ENCODE assay signal across 8 cellular contexts in genomic region chr15:57866149-57866736, GRCh38.
DNase-seq lines count a peak whose midpoint lies in the region; ATAC-seq, FAIRE-seq and TF ChIP-seq lines count a peak whose summit lies in the region.

No MANE protein-coding gene starts in this region.

- H3K18ac ChIP-seq in IMR-90 (ENCODE audit: low read depth, low read length): no peak overlapping the region

- POLR2A ChIA-PET in IMR-90 (lab: Charles Lee; ENCODE audit: unreplicated experiment): no interaction called here
- POLR2A ChIA-PET in activated naive CD8-positive, alpha-beta T cell treated with anti-CD3 and anti-CD28 coated beads, Interleukin-2, amount 10 ng/mL, durations not matched to agents 7 days and 5 days (lab: Charles Lee): interaction anchor here (0.6 kb wide), 1 partner anchor 200 kb away, joined by 3 read pairs; no protein-coding TSS in a partner anchor

- no peak overlapping the region for H3K23ac ChIP-seq in IMR-90 (ENCODE audit: low read depth, low read length)

- TF ChIP-seq CTCF in IMR-90 (conservative IDR thresholded peaks at IDR 0.05; ENCODE audit: low read depth, low read length): peak; percentile 63
- peak; percentile 66 for TF ChIP-seq CTCF in hepatocyte (IDR thresholded peaks at IDR 0.05; ENCODE audit: poor library complexity)

- peak; percentile 3 for FAIRE-seq in G401.6 (lab: Jason Lieb, UNC)

- H3K79me1 ChIP-seq in IMR-90 (ENCODE audit: low read depth in 1 of 2, low read length in 2 of 2): no peaks in the 10 kb centered on the region

- H2BK15ac ChIP-seq in IMR-90 (ENCODE audit: low read depth, low read length): no peak overlapping the region

- dilution Hi-C loops in IMR-90 (cut with HindIII; ENCODE audit: low sequenced_read_pairs, unreplicated experiment): no loop called here

- no peak overlapping the region for H3K4me2 ChIP-seq in IMR-90 (ENCODE audit: low read depth, low read length)
- no peak overlapping the region for H3K4me2 ChIP-seq in hepatocyte

- H3K9ac ChIP-seq in IMR-90 (ENCODE audit: low read depth, low read length): no peak overlapping the region

- BruUV-seq in IMR-90 (replicated peaks; lab: Mats Ljungman, UMichigan): no TSS peak

- TF ChIP-seq RAD21 in IMR-90 (IDR thresholded peaks at IDR 0.05; ENCODE audit: low read length): peak; percentile 45

- H3K4me3 ChIP-seq in IMR-90 (ENCODE audit: insufficient read depth, low read depth, low read length): no peak overlapping the region
- H3K4me3 ChIP-seq in SJCRH30: no peak overlapping the region
- H3K4me3 ChIP-seq in hepatocyte: no peak overlapping the region

- no CpG with 5 or more reads among the region's 7 CpGs for WGBS in IMR-90 (ENCODE audit: extremely low coverage in 2 of 2, insufficient read length in 1 of 2), 2 experiments
- WGBS in hepatocyte (ENCODE audit: low lambda C conversion rate, missing lambda C conversion rate): 35% methylated on average over 7 of the region's 7 CpGs

- H2AK9ac ChIP-seq in IMR-90 (replicated peaks; ENCODE audit: low read depth, low read length, poor library complexity): no peak overlapping the region

- H2BK5ac ChIP-seq in IMR-90 (ENCODE audit: low read depth, low read length, poor library complexity, severe bottlenecking): no peak overlapping the region

- H3K27ac Mint-ChIP-seq in activated naive CD8-positive, alpha-beta T cell treated with anti-CD3 and anti-CD28 coated beads, Interleukin-2, amount 10 ng/mL, durations not matched to agents 7 days and 5 days: no peak overlapping the region

- H3K36me3 ChIP-seq in IMR-90 (ENCODE audit: control insufficient read depth, insufficient read depth, low read length): no peaks in the 10 kb centered on the region
- no peaks in the 10 kb centered on the region for H3K36me3 ChIP-seq in SJCRH30
- H3K36me3 ChIP-seq in hepatocyte (replicated peaks; ENCODE audit: insufficient read depth, low read depth): no peaks in the 10 kb centered on the region

- in situ Hi-C loops in IMR-90 (cut with MboI; ENCODE audit: low sequenced_read_pairs): loop anchor here (10.0 kb wide), 3 partner anchors 201 to 309 kb away; no protein-coding TSS in a partner anchor

- no peak overlapping the region for H3K14ac ChIP-seq in IMR-90 (replicated peaks; ENCODE audit: low read depth, low read length)

- no peak overlapping the region for H3K27ac ChIP-seq in IMR-90 (ENCODE audit: insufficient read depth, low read length)
- H3K27ac ChIP-seq in SJCRH30: no peak overlapping the region
- no peak overlapping the region for H3K27ac ChIP-seq in hepatocyte

- no peaks in the 10 kb centered on the region for H3K9me2 ChIP-seq in hepatocyte (replicated peaks; ENCODE audit: insufficient read depth)

- H3K9me3 Mint-ChIP-seq in activated naive CD8-positive, alpha-beta T cell treated with anti-CD3 and anti-CD28 coated beads, Interleukin-2, amount 10 ng/mL, durations not matched to agents 7 days and 5 days: no peaks in the 10 kb centered on the region

- no peak overlapping the region for H4K91ac ChIP-seq in IMR-90 (ENCODE audit: insufficient read depth, low read depth, low read length)

- H2AFZ ChIP-seq in IMR-90 (replicated peaks; ENCODE audit: low read length, poor library complexity) (no peak overlapping the region), hepatocyte (no peak overlapping the region)

- no peak overlapping the region for H3K56ac ChIP-seq in IMR-90 (ENCODE audit: extremely low read depth, insufficient read depth, low read length)

- CTCF ChIA-PET in IMR-90 (lab: Yijun Ruan, JAX): interaction anchor here (0.8 to 2.0 kb wide), 4 partner anchors 10 to 317 kb away, joined by 3 to 10 read pairs (median 4); no protein-coding TSS in a partner anchor

- no peaks in the 10 kb centered on the region for H3K36me3 Mint-ChIP-seq in activated naive CD8-positive, alpha-beta T cell treated with anti-CD3 and anti-CD28 coated beads, Interleukin-2, amount 10 ng/mL, durations not matched to agents 7 days and 5 days

- H3K4me1 Mint-ChIP-seq in activated naive CD8-positive, alpha-beta T cell treated with anti-CD3 and anti-CD28 coated beads, Interleukin-2, amount 10 ng/mL, durations not matched to agents 7 days and 5 days: peaks cover 17% of the 10 kb centered on the region

- DNase-seq in IMR-90 (peak; percentile 15), SJCRH30 (peak; percentile 68 to 87), hepatocyte (ENCODE audit: low spot score) (peak; percentile 71)
- DNase-seq in activated naive CD8-positive, alpha-beta T cell treated with anti-CD3 and anti-CD28 coated beads, Interleukin-2, amount 10 ng/mL, durations not matched to agents 7 days and 5 days: peak; percentile 76
- DNase-seq in stimulated activated CD4-positive, alpha-beta T cell treated with anti-CD3 and anti-CD28 coated beads, Interleukin-1b, Interleukin-23, amount 100 ng/mL, for 24 hours (ENCODE audit: low read depth in 4 of 4, low spot score in 1 of 4): peak; percentile 4 to 51 (median 22)

- H4K5ac ChIP-seq in IMR-90 (ENCODE audit: low read depth, low read length): no peak overlapping the region

- no peaks in the 10 kb centered on the region for H3K27me3 ChIP-seq in IMR-90 (ENCODE audit: control insufficient read depth, insufficient read depth, low read length)
- H3K27me3 ChIP-seq in SJCRH30: no peaks in the 10 kb centered on the region
- peaks cover under 1% of the 10 kb centered on the region for H3K27me3 ChIP-seq in hepatocyte

- no peaks in the 10 kb centered on the region for H3K79me2 ChIP-seq in hepatocyte

- H3K4me1 ChIP-seq in IMR-90 (ENCODE audit: control insufficient read depth, insufficient read depth, low read length) (no peaks in the 10 kb centered on the region), SJCRH30 (no peaks in the 10 kb centered on the region), hepatocyte (ENCODE audit: insufficient read depth) (no peaks in the 10 kb centered on the region)

- no peak overlapping the region for H2BK20ac ChIP-seq in IMR-90 (ENCODE audit: low read depth, low read length)

- H4K20me1 ChIP-seq in IMR-90 (ENCODE audit: insufficient read depth, low read length) (no peaks in the 10 kb centered on the region), hepatocyte (ENCODE audit: insufficient read depth, poor library complexity, severe bottlenecking) (no peaks in the 10 kb centered on the region)

- no peak overlapping the region for H4K8ac ChIP-seq in IMR-90 (ENCODE audit: low read depth in 2 of 2, low read length in 2 of 2)

- no peak overlapping the region for H2AK5ac ChIP-seq in IMR-90 (ENCODE audit: low read depth, low read length)

- intact Hi-C loops in IMR-90 (cut with micrococcal nuclease): loop anchor here (1.0 to 10.0 kb wide), 2 partner anchors 316 to 521 kb away; no protein-coding TSS in a partner anchor

- H3K9me1 ChIP-seq in IMR-90 (ENCODE audit: insufficient read depth, low read length): no peaks in the 10 kb centered on the region

- no peak overlapping the region for H2BK120ac ChIP-seq in IMR-90 (ENCODE audit: low read depth, low read length)

- H3K9me3 ChIP-seq in IMR-90 (ENCODE audit: control insufficient read depth, insufficient read depth, low read length) (no peaks in the 10 kb centered on the region), SJCRH30 (replicated peaks) (no peaks in the 10 kb centered on the region), hepatocyte (ENCODE audit: low read depth) (no peaks in the 10 kb centered on the region)

- ATAC-seq in IMR-90 (ENCODE audit: low read depth): peak; percentile 68; the same call in 1 of the 2 replicates
- peak; percentile 27 for ATAC-seq in activated naive CD8-positive, alpha-beta T cell treated with anti-CD3 and anti-CD28 coated beads, Interleukin-2, amount 10 ng/mL, durations not matched to agents 7 days and 5 days (ENCODE audit: low read depth)
- no peak for ATAC-seq in GM21825 (IDR thresholded peaks at IDR 0.05; ENCODE audit: unreplicated experiment)
- ATAC-seq in HG02763 (IDR thresholded peaks at IDR 0.05; ENCODE audit: unreplicated experiment): no peak

- H3K4ac ChIP-seq in IMR-90 (ENCODE audit: low read depth, low read length): no peak overlapping the region

- H3K4me3 Mint-ChIP-seq in activated naive CD8-positive, alpha-beta T cell treated with anti-CD3 and anti-CD28 coated beads, Interleukin-2, amount 10 ng/mL, durations not matched to agents 7 days and 5 days: no peak overlapping the region

- no peak for TF ChIP-seq POLR2A in IMR-90 (IDR thresholded peaks at IDR 0.05; ENCODE audit: low read depth, low read length)

- H3K27me3 Mint-ChIP-seq in activated naive CD8-positive, alpha-beta T cell treated with anti-CD3 and anti-CD28 coated beads, Interleukin-2, amount 10 ng/mL, durations not matched to agents 7 days and 5 days: peaks cover 65% of the 10 kb centered on the region

TF ChIP-seq in IMR-90, 13 proteins besides CTCF, POLR2A, EP300 and RAD21:
- no peak for TF ChIP-seq RFX5 (IDR thresholded peaks at IDR 0.05; ENCODE audit: low read depth, low read length)
- peak; percentile 56 for TF ChIP-seq SMC3 (IDR thresholded peaks at IDR 0.05; ENCODE audit: low read depth, low read length)
TF ChIP-seq in IMR-90: peak in this region for 1.

Comparison
In these comparisons a context has a peak if more than half of its experiments do, and no peak if none do; other contexts are left out.
1. ATAC-seq: peak in IMR-90 (single experiment) and activated naive CD8-positive, alpha-beta T cell treated with anti-CD3 and anti-CD28 coated beads, Interleukin-2, amount 10 ng/mL, durations not matched to agents 7 days and 5 days (single experiment); none in GM21825 (single experiment) and HG02763 (single experiment).
2. DNase-seq: peak in every context shown above with its lines; median percentile 78 in SJCRH30; 76 in activated naive CD8-positive, alpha-beta T cell treated with anti-CD3 and anti-CD28 coated beads, Interleukin-2, amount 10 ng/mL, durations not matched to agents 7 days and 5 days; 71 in hepatocyte; 22 in stimulated activated CD4-positive, alpha-beta T cell treated with anti-CD3 and anti-CD28 coated beads, Interleukin-1b, Interleukin-23, amount 100 ng/mL, for 24 hours; 15 in IMR-90.